ENCODE assay signal across 18 cellular contexts in genomic region chr12:47209014-47209413, GRCh38.
DNase-seq lines count a peak whose midpoint lies in the region; ATAC-seq and TF ChIP-seq lines count a peak whose summit lies in the region.
"Had no signal": no experiment of that assay in that cellular context is flagged by ENCODE, and none has a peak within 500 bp of the region (broad histone marks: within the 10 kb centered on the region; RNA-seq: fewer than 3 reads in every experiment).

No MANE protein-coding gene starts in this region.

- peak overlapping the region; percentile 94 for H3K4me3 Mint-ChIP-seq in activated naive CD4-positive, alpha-beta T cell treated with anti-CD3 and anti-CD28 coated beads for 36 hours
- H3K4me3 Mint-ChIP-seq in activated naive CD8-positive, alpha-beta T cell treated with anti-CD3 and anti-CD28 coated beads, Interleukin-2, amount 50 U/mL, for 24 hours = peak overlapping the region; percentile 83
- H3K4me3 Mint-ChIP-seq in stimulated activated effector memory CD8-positive, alpha-beta T cell treated with anti-CD3 and anti-CD28 coated beads, Interleukin-12 subunit alpha, Interleukin-12 subunit beta, amount 100 ng/mL, for 72 hours = peak overlapping the region; percentile 99
- no peak overlapping the region for H3K4me3 Mint-ChIP-seq in chondrocyte (ENCODE audit: unreplicated experiment)
- H3K4me3 Mint-ChIP-seq: neural crest cell had no signal

- TF ChIP-seq CTCF in OCI-LY3 (IDR thresholded peaks at IDR 0.05; ENCODE audit: low read depth, low read length) (no peak), GM13976 (IDR thresholded peaks at IDR 0.05; ENCODE audit: borderline replicate concordance, control extremely low read depth, extremely low read depth, insufficient read depth, missing control alignments) (no peak), chondrocyte (IDR thresholded peaks at IDR 0.05) (no peak)

- peaks cover 59% of the 10 kb centered on the region for H3K4me1 Mint-ChIP-seq in activated naive CD4-positive, alpha-beta T cell treated with anti-CD3 and anti-CD28 coated beads for 36 hours (ENCODE audit: low read depth)
- peaks cover 86% of the 10 kb centered on the region for H3K4me1 Mint-ChIP-seq in activated naive CD8-positive, alpha-beta T cell treated with anti-CD3 and anti-CD28 coated beads, Interleukin-2, amount 50 U/mL, for 24 hours
- peaks cover 85% of the 10 kb centered on the region for H3K4me1 Mint-ChIP-seq in stimulated activated effector memory CD8-positive, alpha-beta T cell treated with anti-CD3 and anti-CD28 coated beads, Interleukin-12 subunit alpha, Interleukin-12 subunit beta, amount 100 ng/mL, for 72 hours
- H3K4me1 Mint-ChIP-seq in chondrocyte (ENCODE audit: low read depth) = peaks cover 18% of the 10 kb centered on the region
- H3K4me1 Mint-ChIP-seq: neural crest cell had no signal

- no peaks in the 10 kb centered on the region for H4K20me1 ChIP-seq in OCI-LY3 (ENCODE audit: insufficient read depth, low read length)

- H3K27ac ChIP-seq in OCI-LY3 (ENCODE audit: low read length) = peak overlapping the region; percentile 95
- H3K27ac ChIP-seq: body of pancreas, testis had no signal

- CTCF ChIA-PET in activated naive CD4-positive, alpha-beta T cell treated with anti-CD3 and anti-CD28 coated beads for 36 hours (lab: Charles Lee) = interaction anchor here (2.1 to 4.3 kb wide), 2 partner anchors 9 to 16 kb away, joined by 10 to 26 read pairs; no protein-coding TSS in a partner anchor

- no peaks in the 10 kb centered on the region for H3K27me3 ChIP-seq in OCI-LY3 (ENCODE audit: low read depth, low read length)
- H3K27me3 ChIP-seq: body of pancreas, testis had no signal

- peak overlapping the region; percentile 80; the same call in 1 of the 2 replicates for H3K9ac ChIP-seq in OCI-LY3 (ENCODE audit: low read length)

- no peak overlapping the region for H2AFZ ChIP-seq in OCI-LY3 (ENCODE audit: low read depth, low read length)

- DNase-seq in activated naive CD4-positive, alpha-beta T cell treated with anti-CD3 and anti-CD28 coated beads for 36 hours = no peak
- DNase-seq in activated naive CD4-positive, alpha-beta T cell treated with anti-CD3 and anti-CD28 coated beads, Interleukin-2, amount 50 U/mL, for 16 hours = no peak
- no peak for DNase-seq in activated naive CD8-positive, alpha-beta T cell treated with anti-CD3 and anti-CD28 coated beads, Interleukin-2, amount 50 U/mL, for 24 hours
- no peak for DNase-seq in stimulated activated effector memory CD8-positive, alpha-beta T cell treated with anti-CD3 and anti-CD28 coated beads, Interleukin-12 subunit alpha, Interleukin-12 subunit beta, amount 100 ng/mL, for 72 hours (ENCODE audit: low spot score in 2 of 2)
- DNase-seq in GM13976 (ENCODE audit: low spot score) = no peak
- DNase-seq in SHP77 (lab: John Stamatoyannopoulos, UW) = no peak
- no peak for DNase-seq in chondrocyte (ENCODE audit: low spot score)
- DNase-seq: activated CD4-positive, CD25-positive, alpha-beta regulatory T cell treated with anti-CD3 and anti-CD28 coated beads, Interleukin-2, amount 50 U/mL, for 72 hours; body of pancreas; GF-D8; GOT3; mammary epithelial cell; NCI-H1417; NCI-H2227 treated with DMSO at 0.1 percent for 48 hours; Right ventricle myocardium superior; testis had no signal

- peak overlapping the region; percentile 100 for H3K27ac Mint-ChIP-seq in activated naive CD4-positive, alpha-beta T cell treated with anti-CD3 and anti-CD28 coated beads for 36 hours
- peak overlapping the region; percentile 96 for H3K27ac Mint-ChIP-seq in activated naive CD8-positive, alpha-beta T cell treated with anti-CD3 and anti-CD28 coated beads, Interleukin-2, amount 50 U/mL, for 24 hours
- peak overlapping the region; percentile 79 for H3K27ac Mint-ChIP-seq in stimulated activated effector memory CD8-positive, alpha-beta T cell treated with anti-CD3 and anti-CD28 coated beads, Interleukin-12 subunit alpha, Interleukin-12 subunit beta, amount 100 ng/mL, for 72 hours
- H3K27ac Mint-ChIP-seq in chondrocyte (ENCODE audit: unreplicated experiment) = no peak overlapping the region

- H3K9me3 ChIP-seq in OCI-LY3 (ENCODE audit: insufficient read depth, low read length) = no peaks in the 10 kb centered on the region
- H3K9me3 ChIP-seq: body of pancreas, testis had no signal

- H3K9me3 Mint-ChIP-seq in activated naive CD4-positive, alpha-beta T cell treated with anti-CD3 and anti-CD28 coated beads for 36 hours = no peaks in the 10 kb centered on the region
- H3K9me3 Mint-ChIP-seq in activated naive CD8-positive, alpha-beta T cell treated with anti-CD3 and anti-CD28 coated beads, Interleukin-2, amount 50 U/mL, for 24 hours = no peaks in the 10 kb centered on the region
- H3K9me3 Mint-ChIP-seq in stimulated activated effector memory CD8-positive, alpha-beta T cell treated with anti-CD3 and anti-CD28 coated beads, Interleukin-12 subunit alpha, Interleukin-12 subunit beta, amount 100 ng/mL, for 72 hours = no peaks in the 10 kb centered on the region
- H3K9me3 Mint-ChIP-seq in chondrocyte (ENCODE audit: low read depth) = no peaks in the 10 kb centered on the region
- H3K9me3 Mint-ChIP-seq: neural crest cell had no signal

- peaks cover 24% of the 10 kb centered on the region for H3K36me3 ChIP-seq in OCI-LY3 (replicated peaks; ENCODE audit: low read depth, low read length)

- ATAC-seq in activated naive CD8-positive, alpha-beta T cell treated with anti-CD3 and anti-CD28 coated beads, Interleukin-2, amount 50 U/mL, for 24 hours = no peak
- no peak for ATAC-seq in stimulated activated effector memory CD8-positive, alpha-beta T cell treated with anti-CD3 and anti-CD28 coated beads, Interleukin-12 subunit alpha, Interleukin-12 subunit beta, amount 100 ng/mL, for 72 hours
- ATAC-seq: body of pancreas had no signal

- intact Hi-C loops in activated naive CD4-positive, alpha-beta T cell treated with anti-CD3 and anti-CD28 coated beads for 36 hours (cut with micrococcal nuclease) = loop anchor here (5.0 kb wide), 2 partner anchors 177 to 942 kb away; partner anchors contain the start of gene SLC38A1

- H3K79me2 ChIP-seq in OCI-LY3 (ENCODE audit: low read length) = no peaks in the 10 kb centered on the region; the same call in 1 of the 2 replicates

- peaks cover 88% of the 10 kb centered on the region for H3K36me3 Mint-ChIP-seq in activated naive CD4-positive, alpha-beta T cell treated with anti-CD3 and anti-CD28 coated beads for 36 hours (ENCODE audit: low read depth)
- H3K36me3 Mint-ChIP-seq in activated naive CD8-positive, alpha-beta T cell treated with anti-CD3 and anti-CD28 coated beads, Interleukin-2, amount 50 U/mL, for 24 hours (ENCODE audit: low read depth) = peaks cover 86% of the 10 kb centered on the region
- H3K36me3 Mint-ChIP-seq in stimulated activated effector memory CD8-positive, alpha-beta T cell treated with anti-CD3 and anti-CD28 coated beads, Interleukin-12 subunit alpha, Interleukin-12 subunit beta, amount 100 ng/mL, for 72 hours = peaks cover 89% of the 10 kb centered on the region
- H3K36me3 Mint-ChIP-seq in chondrocyte (ENCODE audit: low read depth) = no peaks in the 10 kb centered on the region

- no peak overlapping the region for H3K4me3 ChIP-seq in OCI-LY3 (ENCODE audit: low read length)
- H3K4me3 ChIP-seq: body of pancreas, testis had no signal

- no peak overlapping the region for H3K4me2 ChIP-seq in OCI-LY3 (ENCODE audit: low read length)

- in situ Hi-C loops in GM13976 (cut with MboI; ENCODE audit: low sequenced_read_pairs, unreplicated experiment) = no loop called here

- H3K4me1 ChIP-seq in OCI-LY3 (ENCODE audit: low read length) = peaks cover 54% of the 10 kb centered on the region
- H3K4me1 ChIP-seq: testis had no signal

- H3K27me3 Mint-ChIP-seq in activated naive CD4-positive, alpha-beta T cell treated with anti-CD3 and anti-CD28 coated beads for 36 hours (ENCODE audit: low read depth) = no peaks in the 10 kb centered on the region
- no peaks in the 10 kb centered on the region for H3K27me3 Mint-ChIP-seq in activated naive CD8-positive, alpha-beta T cell treated with anti-CD3 and anti-CD28 coated beads, Interleukin-2, amount 50 U/mL, for 24 hours
- H3K27me3 Mint-ChIP-seq in chondrocyte (ENCODE audit: low read depth) = no peaks in the 10 kb centered on the region
